ENCODE assay signal across 23 cellular contexts in genomic region chr4:41121906-41122305, GRCh38.
"Had no signal": no experiment of that assay in that cellular context is flagged by ENCODE, and none has a peak within 500 bp of the region (broad histone marks: within the 10 kb centered on the region; RNA-seq: fewer than 3 reads in every experiment).

No MANE protein-coding gene starts in this region.

- H3K27me3 ChIP-seq: body of pancreas, pancreas, testis, upper lobe of left lung had no signal

- H3K9me3 Mint-ChIP-seq: activated CD4-positive, alpha-beta T cell treated with anti-CD3 and anti-CD28 coated beads, Interleukin-2, amount 10 ng/mL, durations not matched to agents 24 days and 14 days; activated CD8-positive, alpha-beta T cell treated with anti-CD3 and anti-CD28 coated beads for 36 hours; activated naive CD8-positive, alpha-beta T cell treated with anti-CD3 and anti-CD28 coated beads, Interleukin-2, amount 50 U/mL, for 24 hours; dendritic cell treated with granulocyte-macrophage colony-stimulating factor and Interleukin-4, amounts not matched to agents 40 ng/mL and 50 ng/mL, for 4 days; stimulated activated naive CD8-positive, alpha-beta T cell treated with anti-CD3 and anti-CD28 coated beads, Interleukin-15, amount 100 ng/mL, for 72 hours had no signal

- H3K4me3 Mint-ChIP-seq: activated CD4-positive, alpha-beta T cell treated with anti-CD3 and anti-CD28 coated beads, Interleukin-2, amount 10 ng/mL, durations not matched to agents 24 days and 14 days; activated CD8-positive, alpha-beta memory T cell treated with anti-CD3 and anti-CD28 coated beads, Interleukin-2, amount 10 ng/mL, durations not matched to agents 7 days and 5 days; activated CD8-positive, alpha-beta T cell treated with anti-CD3 and anti-CD28 coated beads for 36 hours; activated naive CD8-positive, alpha-beta T cell treated with anti-CD3 and anti-CD28 coated beads, Interleukin-2, amount 50 U/mL, for 24 hours; dendritic cell treated with granulocyte-macrophage colony-stimulating factor and Interleukin-4, amounts not matched to agents 40 ng/mL and 50 ng/mL, for 4 days; nephron; stimulated activated effector memory CD8-positive, alpha-beta T cell treated with anti-CD3 and anti-CD28 coated beads, Interleukin-12 subunit alpha, Interleukin-12 subunit beta, amount 100 ng/mL, for 72 hours; stimulated activated naive CD8-positive, alpha-beta T cell treated with anti-CD3 and anti-CD28 coated beads, Interleukin-15, amount 100 ng/mL, for 72 hours had no signal

- H3K27ac Mint-ChIP-seq: activated CD4-positive, alpha-beta T cell treated with anti-CD3 and anti-CD28 coated beads, Interleukin-2, amount 10 ng/mL, durations not matched to agents 24 days and 14 days; activated CD8-positive, alpha-beta memory T cell treated with anti-CD3 and anti-CD28 coated beads, Interleukin-2, amount 10 ng/mL, durations not matched to agents 7 days and 5 days; activated CD8-positive, alpha-beta T cell treated with anti-CD3 and anti-CD28 coated beads for 36 hours; activated naive CD8-positive, alpha-beta T cell treated with anti-CD3 and anti-CD28 coated beads, Interleukin-2, amount 50 U/mL, for 24 hours; dendritic cell treated with granulocyte-macrophage colony-stimulating factor and Interleukin-4, amounts not matched to agents 40 ng/mL and 50 ng/mL, for 4 days; stimulated activated effector memory CD8-positive, alpha-beta T cell treated with anti-CD3 and anti-CD28 coated beads, Interleukin-12 subunit alpha, Interleukin-12 subunit beta, amount 100 ng/mL, for 72 hours; stimulated activated naive CD8-positive, alpha-beta T cell treated with anti-CD3 and anti-CD28 coated beads, Interleukin-15, amount 100 ng/mL, for 72 hours had no signal

- H3K27me3 Mint-ChIP-seq: activated CD4-positive, alpha-beta T cell treated with anti-CD3 and anti-CD28 coated beads, Interleukin-2, amount 10 ng/mL, durations not matched to agents 24 days and 14 days; activated CD8-positive, alpha-beta memory T cell treated with anti-CD3 and anti-CD28 coated beads, Interleukin-2, amount 10 ng/mL, durations not matched to agents 7 days and 5 days; activated CD8-positive, alpha-beta T cell treated with anti-CD3 and anti-CD28 coated beads for 36 hours; activated naive CD8-positive, alpha-beta T cell treated with anti-CD3 and anti-CD28 coated beads, Interleukin-2, amount 50 U/mL, for 24 hours; dendritic cell treated with granulocyte-macrophage colony-stimulating factor and Interleukin-4, amounts not matched to agents 40 ng/mL and 50 ng/mL, for 4 days had no signal

- H3K27ac ChIP-seq: body of pancreas, pancreas, psoas muscle had no signal

- H3K4me1 Mint-ChIP-seq: activated CD4-positive, alpha-beta T cell treated with anti-CD3 and anti-CD28 coated beads, Interleukin-2, amount 10 ng/mL, durations not matched to agents 24 days and 14 days; activated CD8-positive, alpha-beta memory T cell treated with anti-CD3 and anti-CD28 coated beads, Interleukin-2, amount 10 ng/mL, durations not matched to agents 7 days and 5 days; activated naive CD8-positive, alpha-beta T cell treated with anti-CD3 and anti-CD28 coated beads, Interleukin-2, amount 50 U/mL, for 24 hours; stimulated activated effector memory CD8-positive, alpha-beta T cell treated with anti-CD3 and anti-CD28 coated beads, Interleukin-12 subunit alpha, Interleukin-12 subunit beta, amount 100 ng/mL, for 72 hours; stimulated activated naive CD8-positive, alpha-beta T cell treated with anti-CD3 and anti-CD28 coated beads, Interleukin-15, amount 100 ng/mL, for 72 hours had no signal

- DNase-seq: activated CD4-positive, alpha-beta T cell treated with anti-CD3 and anti-CD28 coated beads, Interleukin-2, amount 10 ng/mL, durations not matched to agents 24 days and 14 days; activated CD8-positive, alpha-beta memory T cell treated with anti-CD3 and anti-CD28 coated beads, Interleukin-2, amount 10 ng/mL, durations not matched to agents 7 days and 5 days; activated CD8-positive, alpha-beta T cell treated with anti-CD3 and anti-CD28 coated beads for 36 hours; activated gamma-delta T cell; activated naive CD4-positive, alpha-beta T cell treated with anti-CD3 and anti-CD28 coated beads, Interleukin-2, amount 50 U/mL, for 16 hours; activated naive CD8-positive, alpha-beta T cell treated with anti-CD3 and anti-CD28 coated beads, Interleukin-2, amount 50 U/mL, for 24 hours; activated T-cell treated with anti-CD3 and anti-CD28 coated beads for 4 hours; body of pancreas; effector CD8-positive, alpha-beta T cell; foreskin melanocyte; glutamatergic neuron; hippocampal formation; left ventricle myocardium superior; pancreas; psoas muscle; stimulated activated CD4-positive, alpha-beta T cell treated with anti-CD3 and anti-CD28 coated beads, Interleukin-1b, Interleukin-23, amount 100 ng/mL, for 48 hours; stimulated activated naive CD8-positive, alpha-beta T cell treated with anti-CD3 and anti-CD28 coated beads, Interleukin-15, amount 100 ng/mL, for 72 hours; testis; upper lobe of left lung had no signal

- H3K4me1 ChIP-seq: psoas muscle had no signal

- H3K36me3 ChIP-seq: pancreas, upper lobe of left lung had no signal

- H3K4me3 ChIP-seq: body of pancreas, pancreas, psoas muscle, skin epidermis, testis, upper lobe of left lung had no signal

- H3K36me3 Mint-ChIP-seq: activated CD8-positive, alpha-beta memory T cell treated with anti-CD3 and anti-CD28 coated beads, Interleukin-2, amount 10 ng/mL, durations not matched to agents 7 days and 5 days; stimulated activated effector memory CD8-positive, alpha-beta T cell treated with anti-CD3 and anti-CD28 coated beads, Interleukin-12 subunit alpha, Interleukin-12 subunit beta, amount 100 ng/mL, for 72 hours had no signal

- H3K9me3 ChIP-seq: body of pancreas, pancreas, psoas muscle, testis, upper lobe of left lung had no signal
